ENCODE assay signal across 21 cellular contexts in the genomic region with DNA sequence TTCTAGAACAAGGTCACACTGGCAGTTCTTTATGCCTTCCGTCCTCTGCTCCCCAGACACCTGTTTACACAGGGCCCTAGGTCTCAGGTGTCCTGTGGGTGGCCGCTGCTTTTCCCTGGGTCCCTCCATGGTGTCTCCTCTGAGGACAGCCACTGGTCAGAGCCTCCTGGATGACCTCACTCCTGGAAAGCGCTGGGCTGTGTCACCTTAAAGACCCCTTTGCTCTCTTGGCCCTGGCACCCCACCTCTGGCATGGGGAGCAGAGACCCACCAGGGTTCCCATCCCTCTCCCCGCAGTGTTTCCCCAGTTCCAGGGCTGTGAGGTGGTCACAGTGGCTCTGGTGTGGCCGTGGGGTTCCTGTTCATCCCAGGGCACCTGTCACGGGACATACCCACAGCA. TPM values are rescaled to one million over a fixed set of nuclear protein-coding genes. Genes with fewer than 3 reads are reported as not detected.
DNase-seq lines count a peak whose midpoint lies in the region; ATAC-seq, FAIRE-seq and TF ChIP-seq lines count a peak whose summit lies in the region.
"Had no signal": no experiment of that assay in that cellular context is flagged by ENCODE, and none has a peak within 500 bp of the region (broad histone marks: within the 10 kb centered on the region; RNA-seq: fewer than 3 reads in every experiment).

No MANE protein-coding gene starts in this region.

- intact Hi-C loops in CD14-positive monocyte (cut with micrococcal nuclease) (loop anchor here (5.0 kb wide), 2 partner anchors 50 to 65 kb away; no protein-coding TSS in a partner anchor), posterior vena cava (cut with DNase I) (no loop called here)

- H3K27me3 Mint-ChIP-seq in activated T-cell treated with anti-CD3 and anti-CD28 coated beads, Interleukin-2, amount 50 U/mL, for 24 hours, result no peaks in the 10 kb centered on the region
- no peaks in the 10 kb centered on the region for H3K27me3 Mint-ChIP-seq in activated T-cell treated with anti-CD3 and anti-CD28 coated beads, Interleukin-2, amount 50 U/mL, for 72 hours (ENCODE audit: low read depth)
- H3K27me3 Mint-ChIP-seq in CD14-positive monocyte (ENCODE audit: low read depth in 3 of 3) (peaks cover 1 to 3% (median 2%) of the 10 kb centered on the region in 3 donors), T-cell (peaks cover 0 to 4% of the 10 kb centered on the region in 2 donors)

- CTCF ChIA-PET in T-cell (lab: Charles Lee), result no interaction called here

- TF ChIP-seq POLR2A in H54 (IDR thresholded peaks at IDR 0.05; ENCODE audit: low read depth, low read length), result no peak

- H3K4me1 Mint-ChIP-seq in activated T-cell treated with anti-CD3 and anti-CD28 coated beads, Interleukin-2, amount 50 U/mL, for 24 hours (ENCODE audit: low read depth), result peaks cover 52% of the 10 kb centered on the region
- peaks cover 27% of the 10 kb centered on the region for H3K4me1 Mint-ChIP-seq in activated T-cell treated with anti-CD3 and anti-CD28 coated beads, Interleukin-2, amount 50 U/mL, for 72 hours (ENCODE audit: low read depth)
- H3K4me1 Mint-ChIP-seq in CD14-positive monocyte (peaks cover 42% of the 10 kb centered on the region), T-cell (peaks cover 30 to 67% (median 50%) of the 10 kb centered on the region in 3 donors)

- no peak for TF ChIP-seq CTCF in CD14-positive monocyte (IDR thresholded peaks at IDR 0.05)

- peak; percentile 29 for DNase-seq in activated T-cell treated with anti-CD3 and anti-CD28 coated beads, Interleukin-2, amount 50 U/mL, for 24 hours
- no peak for DNase-seq in activated T-cell treated with anti-CD3 and anti-CD28 coated beads, Interleukin-2, amount 50 U/mL, for 72 hours
- DNase-seq in CD14-positive monocyte (ENCODE audit: low spot score) (peak; percentile 38), T-cell (no peak), posterior vena cava (ENCODE audit: low spot score) (peak; percentile 47), GM19239 (ENCODE audit: insufficient read length, low spot score) (no peak), H54 (ENCODE audit: insufficient read length, low spot score) (no peak)
- DNase-seq: Caco-2, DMS 273 treated with DMSO at 0.1 percent for 48 hours, DMS79 treated with DMSO at 0.1 percent for 48 hours, NCI-H1105, NCI-H146, NCI-H2029, NCI-H345, NCI-H524, OCI-M1 had no signal

- POLR2A ChIA-PET in T-cell (lab: Charles Lee), result no interaction called here

- FAIRE-seq in GM19239 (lab: Jason Lieb, UNC) (no peak), H54 (lab: Jason Lieb, UNC) (no peak)
- FAIRE-seq: RCC 7860 had no signal

- no peaks in the 10 kb centered on the region for H3K36me3 Mint-ChIP-seq in activated T-cell treated with anti-CD3 and anti-CD28 coated beads, Interleukin-2, amount 50 U/mL, for 24 hours (ENCODE audit: low read depth)
- no peaks in the 10 kb centered on the region for H3K36me3 Mint-ChIP-seq in activated T-cell treated with anti-CD3 and anti-CD28 coated beads, Interleukin-2, amount 50 U/mL, for 72 hours (ENCODE audit: insufficient read depth in 2 of 2)
- H3K36me3 Mint-ChIP-seq in CD14-positive monocyte (peaks cover 5 to 6% of the 10 kb centered on the region in 2 donors), T-cell (no peaks in the 10 kb centered on the region)

- no peak for ATAC-seq in activated T-cell treated with anti-CD3 and anti-CD28 coated beads, Interleukin-2, amount 50 U/mL, for 72 hours (replicated peaks in 1 of 2)
- ATAC-seq in T-cell (replicated peaks in 1 of 4) (no peak), HG02852 (IDR thresholded peaks at IDR 0.05; ENCODE audit: unreplicated experiment) (no peak)

- H3K4me3 Mint-ChIP-seq in activated T-cell treated with anti-CD3 and anti-CD28 coated beads, Interleukin-2, amount 50 U/mL, for 24 hours, result no peak overlapping the region
- H3K4me3 Mint-ChIP-seq in activated T-cell treated with anti-CD3 and anti-CD28 coated beads, Interleukin-2, amount 50 U/mL, for 72 hours, result no peak overlapping the region
- H3K4me3 Mint-ChIP-seq in CD14-positive monocyte, result no peak overlapping the region
- H3K4me3 Mint-ChIP-seq in T-cell, result peak overlapping the region in 1 of 3 donors; percentile 2
- H3K4me3 Mint-ChIP-seq: IgD-negative memory B cell had no signal

- no peak overlapping the region for H3K27ac Mint-ChIP-seq in activated T-cell treated with anti-CD3 and anti-CD28 coated beads, Interleukin-2, amount 50 U/mL, for 24 hours
- no peak overlapping the region for H3K27ac Mint-ChIP-seq in activated T-cell treated with anti-CD3 and anti-CD28 coated beads, Interleukin-2, amount 50 U/mL, for 72 hours
- H3K27ac Mint-ChIP-seq in CD14-positive monocyte (no peak overlapping the region), T-cell (peak overlapping the region; percentile 22 to 92)

- no peaks in the 10 kb centered on the region for H3K9me3 Mint-ChIP-seq in activated T-cell treated with anti-CD3 and anti-CD28 coated beads, Interleukin-2, amount 50 U/mL, for 24 hours
- no peaks in the 10 kb centered on the region for H3K9me3 Mint-ChIP-seq in activated T-cell treated with anti-CD3 and anti-CD28 coated beads, Interleukin-2, amount 50 U/mL, for 72 hours
- H3K9me3 Mint-ChIP-seq in CD14-positive monocyte (no peaks in the 10 kb centered on the region), T-cell (no peaks in the 10 kb centered on the region)
- H3K9me3 Mint-ChIP-seq: IgD-negative memory B cell had no signal

RNA-seq across cellular contexts. Expression of a gene that starts 33.9 kb away (rescaled TPM):
- not detected for total RNA-seq in activated T-cell treated with anti-CD3 and anti-CD28 coated beads, Interleukin-2, amount 50 U/mL, for 72 hours
- polyA plus RNA-seq in CD14-positive monocyte, result under 1 TPM; 0.35 to 0.40 TPM
- under 1 TPM in 3 of 5 donors, not detected in 2; 0.33 to 0.63 (median 0.53) TPM for total RNA-seq in T-cell
- under 1 TPM in 1 of 2 donors, not detected in 1; 0.14 TPM for total RNA-seq in posterior vena cava
- total RNA-seq: Right ventricle myocardium superior, SK-MEL-5 had no signal
- polyA plus RNA-seq: IgD-negative memory B cell had no signal

RNA-seq across cellular contexts. Expression of a gene that starts 53.7 kb away (rescaled TPM):
- 10 to 100 TPM; 14.1 to 14.7 TPM for total RNA-seq in activated T-cell treated with anti-CD3 and anti-CD28 coated beads, Interleukin-2, amount 50 U/mL, for 72 hours
- polyA plus RNA-seq in CD14-positive monocyte, result 10 to 100 TPM; 10.2 to 10.5 TPM
- total RNA-seq in T-cell, result 10 to 100 TPM in 3 of 5 donors, 1 to 10 TPM in 2; 8.6 to 13.9 (median 12.8) TPM
- 1 to 10 TPM; 5.0 to 8.0 TPM for total RNA-seq in posterior vena cava

Comparison
In these comparisons a context has a peak if more than half of its experiments do, and no peak if none do; other contexts are left out.
1. DNase-seq: peak in activated T-cell treated with anti-CD3 and anti-CD28 coated beads, Interleukin-2, amount 50 U/mL, for 24 hours (single experiment), CD14-positive monocyte (single experiment) and posterior vena cava (single experiment); none in activated T-cell treated with anti-CD3 and anti-CD28 coated beads, Interleukin-2, amount 50 U/mL, for 72 hours (0 of 2), T-cell (0 of 34), GM19239 (single experiment) and H54 (single experiment).
2. H3K27ac Mint-ChIP-seq: peak in T-cell (2 of 2); none in activated T-cell treated with anti-CD3 and anti-CD28 coated beads, Interleukin-2, amount 50 U/mL, for 24 hours (single experiment), activated T-cell treated with anti-CD3 and anti-CD28 coated beads, Interleukin-2, amount 50 U/mL, for 72 hours (single experiment) and CD14-positive monocyte (0 of 7).
3. intact Hi-C loops: an anchor here in CD14-positive monocyte (5.0 kb wide); none called in posterior vena cava.